In genomic region chr4:139526928-139527327, GRCh38 we compare ENCODE assay signal across 27 cellular contexts.
"Had no signal": no experiment of that assay in that cellular context is flagged by ENCODE, and none has a peak within 500 bp of the region (broad histone marks: within the 10 kb centered on the region; RNA-seq: fewer than 3 reads in every experiment).

No MANE protein-coding gene starts in this region.

- H3K27ac Mint-ChIP-seq: mesothelial cell of epicardium, naive B cell, type B pancreatic cell had no signal

- H3K27me3 Mint-ChIP-seq: effector memory CD8-positive, alpha-beta T cell; naive B cell; type B pancreatic cell had no signal

- H3K4me1 ChIP-seq: testis had no signal

- H3K27ac ChIP-seq: gastroesophageal sphincter, heart left ventricle, hepatocyte, left lung, ovary, psoas muscle, sigmoid colon, testis, tibial artery had no signal

- H3K4me3 ChIP-seq: gastroesophageal sphincter, heart left ventricle, hepatocyte, left lung, mucosa of descending colon, ovary, psoas muscle, sigmoid colon, testis, tibial artery had no signal

- DNase-seq: cortex of kidney; effector memory CD8-positive, alpha-beta T cell; foreskin fibroblast; heart left ventricle; kidney; left cardiac atrium; left lung; mesenchymal stem cell; mucosa of descending colon; naive B cell; occipital lobe; ovary; posterior cingulate gyrus; psoas muscle; right cardiac atrium; sigmoid colon; stimulated activated CD4-positive, alpha-beta T cell treated with anti-CD3 and anti-CD28 coated beads, Interleukin-2, amount 100 ng/mL, for 24 hours; stimulated activated CD4-positive, alpha-beta T cell treated with anti-CD3 and anti-CD28 coated beads, Interleukin-4, amount 100 ng/mL, for 24 hours; stimulated activated naive CD4-positive, alpha-beta T cell treated with Interleukin-2 at 50 U/mL for 16 hours; substantia nigra; testis; tibial artery had no signal

- H3K27me3 ChIP-seq: gastroesophageal sphincter, heart left ventricle, hepatocyte, left lung, ovary, sigmoid colon, testis, tibial artery had no signal

- H3K4me3 Mint-ChIP-seq: mesothelial cell of epicardium; naive B cell; stimulated activated effector memory CD8-positive, alpha-beta T cell treated with anti-CD3 and anti-CD28 coated beads, Interleukin-12 subunit alpha, Interleukin-12 subunit beta, amount 100 ng/mL, for 72 hours; type B pancreatic cell had no signal

- H3K9me3 Mint-ChIP-seq: effector memory CD8-positive, alpha-beta T cell; mesothelial cell of epicardium; naive B cell; stimulated activated effector memory CD8-positive, alpha-beta T cell treated with anti-CD3 and anti-CD28 coated beads, Interleukin-12 subunit alpha, Interleukin-12 subunit beta, amount 100 ng/mL, for 72 hours; type B pancreatic cell had no signal

- ATAC-seq: effector memory CD8-positive, alpha-beta T cell; gastroesophageal sphincter; heart left ventricle; left cardiac atrium; left lung; mucosa of descending colon; psoas muscle; right cardiac atrium; stimulated activated effector memory CD8-positive, alpha-beta T cell treated with anti-CD3 and anti-CD28 coated beads, Interleukin-12 subunit alpha, Interleukin-12 subunit beta, amount 100 ng/mL, for 72 hours had no signal

- H3K9me3 ChIP-seq: gastroesophageal sphincter, heart left ventricle, left lung, mucosa of descending colon, ovary, psoas muscle, sigmoid colon, testis, tibial artery had no signal

- H3K36me3 ChIP-seq: ovary had no signal
